36 cellular contexts compared by ENCODE assay signal in the genomic region with DNA sequence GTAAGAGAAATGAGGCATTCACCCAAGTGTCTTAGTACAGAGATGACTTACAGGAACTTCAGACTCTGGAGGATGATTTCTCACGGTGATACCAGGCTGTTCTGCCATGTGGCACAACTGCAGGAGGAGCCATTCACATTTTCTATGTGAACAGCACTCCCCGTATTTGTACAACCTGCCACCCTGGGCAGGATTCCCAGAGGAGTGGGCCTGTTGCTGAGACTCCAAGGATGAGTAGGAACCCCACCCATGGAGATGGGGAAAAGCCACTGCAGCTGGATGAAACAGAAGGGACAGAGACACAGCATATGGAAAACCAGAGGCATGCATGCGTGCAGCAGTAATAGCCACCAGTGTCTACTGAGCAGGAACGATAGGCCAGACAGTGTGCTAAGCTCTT. TPM values are rescaled to one million over a fixed set of nuclear protein-coding genes. Genes with fewer than 3 reads are reported as not detected.
"Had no signal": no experiment of that assay in that cellular context is flagged by ENCODE, and none has a peak within 500 bp of the region (broad histone marks: within the 10 kb centered on the region; RNA-seq: fewer than 3 reads in every experiment).

No MANE protein-coding gene starts in this region.

- H3K9me3 Mint-ChIP-seq: activated T-helper 1 cell treated with anti-CD3 and anti-CD28 coated beads, Interleukin-12 subunit alpha, Interleukin-12 subunit beta, Interleukin-2, Interleukin-4 antibody, amounts not matched to agents 30 ng/mL and 10 ng/mL and 1 ng/mL, durations not matched to agents 14 hours and 24 hours and 36 hours; activated T-helper 2 cell treated with anti-CD3 and anti-CD28 coated beads, Interferon-gamma antibody, Interleukin-2, Interleukin-4, amounts not matched to agents 10 μg/mL and 5 μg/mL and 100 μg/mL, durations not matched to agents 14 hours and 24 hours and 36 hours had no signal

- ATAC-seq: activated CD8-positive, alpha-beta memory T cell treated with anti-CD3 and anti-CD28 coated beads, Interleukin-2, amount 10 ng/mL, durations not matched to agents 7 days and 5 days; activated CD8-positive, alpha-beta T cell treated with anti-CD3 and anti-CD28 coated beads for 36 hours; activated naive CD8-positive, alpha-beta T cell treated with anti-CD3 and anti-CD28 coated beads, Interleukin-2, amount 50 U/mL, for 24 hours; body of pancreas; gastroesophageal sphincter had no signal

- H3K27me3 Mint-ChIP-seq: activated CD8-positive, alpha-beta memory T cell treated with anti-CD3 and anti-CD28 coated beads, Interleukin-2, amount 10 ng/mL, durations not matched to agents 7 days and 5 days; activated CD8-positive, alpha-beta T cell treated with anti-CD3 and anti-CD28 coated beads for 36 hours; activated naive CD8-positive, alpha-beta T cell treated with anti-CD3 and anti-CD28 coated beads, Interleukin-2, amount 50 U/mL, for 24 hours had no signal

- H3K36me3 Mint-ChIP-seq: activated CD8-positive, alpha-beta memory T cell treated with anti-CD3 and anti-CD28 coated beads, Interleukin-2, amount 10 ng/mL, durations not matched to agents 7 days and 5 days; activated naive CD4-positive, alpha-beta T cell treated with anti-CD3 and anti-CD28 coated beads, Interleukin-2, amount 50 U/mL, for 24 hours; activated naive CD8-positive, alpha-beta T cell treated with anti-CD3 and anti-CD28 coated beads for 36 hours; WTC11 had no signal

- DNase-seq: activated CD4-positive, alpha-beta T cell treated with anti-CD3 and anti-CD28 coated beads for 1 hour; activated CD4-positive, alpha-beta T cell treated with anti-CD3 and anti-CD28 coated beads for 48 hours; activated CD4-positive, alpha-beta T cell treated with anti-CD3 and anti-CD28 coated beads, Interleukin-2, amount 50 U/mL, for 1 hour; activated CD4-positive, alpha-beta T cell treated with anti-CD3 and anti-CD28 coated beads, Interleukin-2, amount 50 U/mL, for 48 hours; activated CD8-positive, alpha-beta memory T cell treated with anti-CD3 and anti-CD28 coated beads, Interleukin-2, amount 10 ng/mL, durations not matched to agents 7 days and 5 days; activated CD8-positive, alpha-beta memory T cell treated with anti-CD3 and anti-CD28 coated beads, Interleukin-2, amount 50 U/mL, for 4 hours; activated CD8-positive, alpha-beta T cell treated with anti-CD3 and anti-CD28 coated beads for 36 hours; activated effector memory CD4-positive, alpha-beta T cell treated with anti-CD3 and anti-CD28 coated beads, Interleukin-2, amount 50 U/mL, for 16 hours; activated naive CD4-positive, alpha-beta T cell treated with anti-CD3 and anti-CD28 coated beads for 36 hours; activated naive CD8-positive, alpha-beta T cell treated with anti-CD3 and anti-CD28 coated beads for 36 hours; activated naive CD8-positive, alpha-beta T cell treated with anti-CD3 and anti-CD28 coated beads, Interleukin-2, amount 50 U/mL, for 24 hours; activated T-cell treated with anti-CD3 and anti-CD28 coated beads, Interleukin-2, amount 50 U/mL, for 1 hour; activated T-cell treated with anti-CD3 and anti-CD28 coated beads, Interleukin-2, amount 50 U/mL, for 48 hours; adrenal gland; aorta; body of pancreas; central memory CD4-positive, alpha-beta T cell; cerebellar nuclear complex; colonic mucosa; effector CD8-positive, alpha-beta T cell; esophagus squamous epithelium; foreskin melanocyte; head of caudate nucleus; T-helper 2 cell had no signal

- H3K4me3 Mint-ChIP-seq: activated CD8-positive, alpha-beta memory T cell treated with anti-CD3 and anti-CD28 coated beads, Interleukin-2, amount 10 ng/mL, durations not matched to agents 7 days and 5 days; activated CD8-positive, alpha-beta T cell treated with anti-CD3 and anti-CD28 coated beads for 36 hours; activated naive CD4-positive, alpha-beta T cell treated with anti-CD3 and anti-CD28 coated beads for 36 hours; activated naive CD4-positive, alpha-beta T cell treated with anti-CD3 and anti-CD28 coated beads, Interleukin-2, amount 50 U/mL, for 24 hours; activated naive CD8-positive, alpha-beta T cell treated with anti-CD3 and anti-CD28 coated beads for 36 hours; activated naive CD8-positive, alpha-beta T cell treated with anti-CD3 and anti-CD28 coated beads, Interleukin-2, amount 50 U/mL, for 24 hours; activated T-helper 1 cell treated with anti-CD3 and anti-CD28 coated beads, Interleukin-12 subunit alpha, Interleukin-12 subunit beta, Interleukin-2, Interleukin-4 antibody, amounts not matched to agents 30 ng/mL and 10 ng/mL and 1 ng/mL, durations not matched to agents 14 hours and 24 hours and 36 hours; WTC11 had no signal

- H3K27ac Mint-ChIP-seq: activated CD8-positive, alpha-beta memory T cell treated with anti-CD3 and anti-CD28 coated beads, Interleukin-2, amount 10 ng/mL, durations not matched to agents 7 days and 5 days; activated CD8-positive, alpha-beta T cell treated with anti-CD3 and anti-CD28 coated beads for 36 hours; activated naive CD4-positive, alpha-beta T cell treated with anti-CD3 and anti-CD28 coated beads for 36 hours; activated naive CD4-positive, alpha-beta T cell treated with anti-CD3 and anti-CD28 coated beads, Interleukin-2, amount 50 U/mL, for 24 hours; activated naive CD8-positive, alpha-beta T cell treated with anti-CD3 and anti-CD28 coated beads for 36 hours; activated naive CD8-positive, alpha-beta T cell treated with anti-CD3 and anti-CD28 coated beads, Interleukin-2, amount 50 U/mL, for 24 hours; activated T-helper 1 cell treated with anti-CD3 and anti-CD28 coated beads, Interleukin-12 subunit alpha, Interleukin-12 subunit beta, Interleukin-2, Interleukin-4 antibody, amounts not matched to agents 30 ng/mL and 10 ng/mL and 1 ng/mL, durations not matched to agents 14 hours and 24 hours and 36 hours; activated T-helper 2 cell treated with anti-CD3 and anti-CD28 coated beads, Interferon-gamma antibody, Interleukin-2, Interleukin-4, amounts not matched to agents 10 μg/mL and 5 μg/mL and 100 μg/mL, durations not matched to agents 14 hours and 24 hours and 36 hours; WTC11 had no signal

- H3K4me1 Mint-ChIP-seq: activated CD8-positive, alpha-beta memory T cell treated with anti-CD3 and anti-CD28 coated beads, Interleukin-2, amount 10 ng/mL, durations not matched to agents 7 days and 5 days; activated naive CD4-positive, alpha-beta T cell treated with anti-CD3 and anti-CD28 coated beads, Interleukin-2, amount 50 U/mL, for 24 hours; activated naive CD8-positive, alpha-beta T cell treated with anti-CD3 and anti-CD28 coated beads for 36 hours; activated naive CD8-positive, alpha-beta T cell treated with anti-CD3 and anti-CD28 coated beads, Interleukin-2, amount 50 U/mL, for 24 hours had no signal

RNA-seq across cellular contexts. Expression of a gene that starts 47.9 kb away (rescaled TPM):
- total RNA-seq: activated CD8-positive, alpha-beta memory T cell treated with anti-CD3 and anti-CD28 coated beads for 36 hours; activated CD8-positive, alpha-beta memory T cell treated with anti-CD3 and anti-CD28 coated beads, Interleukin-2, amount 10 ng/mL, durations not matched to agents 7 days and 5 days; activated CD8-positive, alpha-beta T cell treated with anti-CD3 and anti-CD28 coated beads for 36 hours; activated naive CD4-positive, alpha-beta T cell treated with anti-CD3 and anti-CD28 coated beads for 36 hours; activated naive CD8-positive, alpha-beta T cell treated with anti-CD3 and anti-CD28 coated beads for 36 hours; activated T-helper 1 cell treated with anti-CD3 and anti-CD28 coated beads, Interleukin-12 subunit alpha, Interleukin-12 subunit beta, Interleukin-2, Interleukin-4 antibody, amounts not matched to agents 30 ng/mL and 10 ng/mL and 1 ng/mL, durations not matched to agents 14 hours and 24 hours and 36 hours; activated T-helper 2 cell treated with anti-CD3 and anti-CD28 coated beads, Interferon-gamma antibody, Interleukin-2, Interleukin-4, amounts not matched to agents 10 μg/mL and 5 μg/mL and 100 μg/mL, durations not matched to agents 14 hours and 24 hours and 36 hours; dermis microvascular lymphatic vessel endothelial cell; endothelial cell of umbilical vein; fibroblast of lung; fibroblast of villous mesenchyme; glomerular endothelial cell; T-helper 1 cell treated with Interleukin-12 subunit alpha and Interleukin-12 subunit beta and Interleukin-4 antibody, amounts not matched to agents 30 ng/mL and 1 ng/mL, for 36 hours had no signal
